ENCODE assay signal across 24 cellular contexts in the genomic region with DNA sequence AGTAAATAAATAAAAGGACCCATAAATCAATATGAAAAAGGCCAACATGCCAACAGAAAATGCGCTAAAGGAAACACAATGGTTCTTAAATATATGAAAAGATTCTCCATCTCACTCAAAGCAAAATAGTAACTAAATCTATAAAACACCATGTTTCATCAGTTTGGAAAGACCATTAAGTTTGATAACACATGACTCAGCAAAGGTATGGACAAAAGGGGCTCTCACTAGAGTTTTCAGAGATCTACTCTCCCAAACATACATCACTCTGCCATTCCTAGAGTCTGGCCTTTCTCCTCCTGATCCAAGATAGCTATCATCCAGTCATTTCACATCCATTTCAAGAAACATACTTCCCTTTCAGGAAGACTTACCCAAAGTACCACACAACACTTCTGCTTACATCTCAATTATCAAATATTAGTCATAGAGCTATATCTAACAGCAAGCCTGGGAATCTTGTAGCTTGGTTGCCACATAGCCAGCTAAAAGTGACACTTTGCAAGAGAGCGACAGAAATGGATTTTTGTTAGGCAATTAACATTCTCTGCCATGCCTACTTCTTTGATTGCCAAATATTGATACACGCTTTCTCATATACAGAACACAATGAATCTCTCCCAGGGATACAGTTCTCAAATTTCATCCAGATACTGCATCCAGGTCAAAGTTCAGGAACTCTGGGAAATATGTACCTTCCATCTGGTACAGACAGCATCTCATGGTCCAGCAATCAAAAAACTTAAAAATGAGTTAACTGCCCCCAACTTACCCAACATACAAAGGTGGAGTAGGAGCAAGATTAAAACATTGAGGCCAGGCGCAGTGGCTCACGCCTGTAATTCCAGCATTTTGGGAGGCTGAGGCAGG.
"Had no signal": no experiment of that assay in that cellular context is flagged by ENCODE, and none has a peak within 500 bp of the region (broad histone marks: within the 10 kb centered on the region; RNA-seq: fewer than 3 reads in every experiment).

No MANE protein-coding gene starts in this region.

- ATAC-seq: activated T-cell treated with anti-CD3 and anti-CD28 coated beads, Interleukin-2, amount 50 U/mL, for 4 hours; Panc1; Right ventricle myocardium inferior; T-cell had no signal

- FAIRE-seq: TTC549 had no signal

- H3K4me3 ChIP-seq: SK-N-MC had no signal

- H3K36me3 Mint-ChIP-seq: activated CD4-positive, alpha-beta memory T cell treated with anti-CD3 and anti-CD28 coated beads for 36 hours; activated naive CD8-positive, alpha-beta T cell; T-cell had no signal

- DNase-seq: activated B cell treated with CpG ODN at 0.5 μM for 24 hours; activated CD4-positive, alpha-beta memory T cell treated with anti-CD3 and anti-CD28 coated beads for 36 hours; activated CD4-positive, alpha-beta T cell treated with anti-CD3 and anti-CD28 coated beads for 1 hour; activated CD4-positive, alpha-beta T cell treated with anti-CD3 and anti-CD28 coated beads, Interleukin-2, amount 10 ng/mL, durations not matched to agents 7 days and 5 days; activated CD8-positive, alpha-beta memory T cell treated with anti-CD3 and anti-CD28 coated beads for 24 hours; activated gamma-delta T cell; activated naive CD4-positive, alpha-beta T cell treated with anti-CD3 and anti-CD28 coated beads for 36 hours; activated T-cell treated with anti-CD3 and anti-CD28 coated beads, Interleukin-2, amount 50 U/mL, for 4 hours; cerebellar nuclear complex; NCI-H1092 treated with DMSO at 0.1 percent for 48 hours; NCI-H1417 treated with DMSO at 0.1 percent for 48 hours; NCI-H1694 treated with DMSO at 0.1 percent for 48 hours; NCI-H2029 treated with DMSO at 0.1 percent for 48 hours; NCI-H524; OCI-M1; RPMI8226; T-cell; T-helper 2 cell; T1000 had no signal

- H3K27ac Mint-ChIP-seq: activated B cell treated with CpG ODN at 0.5 μM for 24 hours; activated CD4-positive, alpha-beta memory T cell treated with anti-CD3 and anti-CD28 coated beads for 36 hours; activated CD4-positive, alpha-beta T cell treated with anti-CD3 and anti-CD28 coated beads, Interleukin-2, amount 10 ng/mL, durations not matched to agents 7 days and 5 days; activated naive CD4-positive, alpha-beta T cell treated with anti-CD3 and anti-CD28 coated beads for 36 hours; activated naive CD8-positive, alpha-beta T cell; T-cell had no signal

- H3K4me1 Mint-ChIP-seq: activated B cell treated with CpG ODN at 0.5 μM for 24 hours; activated CD4-positive, alpha-beta T cell treated with anti-CD3 and anti-CD28 coated beads, Interleukin-2, amount 10 ng/mL, durations not matched to agents 7 days and 5 days; T-cell had no signal

- H3K27ac ChIP-seq: SK-N-MC had no signal

- H3K27me3 Mint-ChIP-seq: activated B cell treated with CpG ODN at 0.5 μM for 24 hours; activated CD4-positive, alpha-beta memory T cell treated with anti-CD3 and anti-CD28 coated beads for 36 hours had no signal

- H3K4me3 Mint-ChIP-seq: activated B cell treated with CpG ODN at 0.5 μM for 24 hours; activated CD4-positive, alpha-beta memory T cell treated with anti-CD3 and anti-CD28 coated beads for 36 hours; activated CD4-positive, alpha-beta T cell treated with anti-CD3 and anti-CD28 coated beads, Interleukin-2, amount 10 ng/mL, durations not matched to agents 7 days and 5 days; activated naive CD4-positive, alpha-beta T cell treated with anti-CD3 and anti-CD28 coated beads for 36 hours; activated naive CD8-positive, alpha-beta T cell; activated T-cell treated with anti-CD3 and anti-CD28 coated beads, Interleukin-2, amount 50 U/mL, for 4 hours; T-cell had no signal

- H3K9me3 Mint-ChIP-seq: activated B cell treated with CpG ODN at 0.5 μM for 24 hours; activated CD4-positive, alpha-beta memory T cell treated with anti-CD3 and anti-CD28 coated beads for 36 hours; activated CD4-positive, alpha-beta T cell treated with anti-CD3 and anti-CD28 coated beads, Interleukin-2, amount 10 ng/mL, durations not matched to agents 7 days and 5 days; activated T-cell treated with anti-CD3 and anti-CD28 coated beads, Interleukin-2, amount 50 U/mL, for 4 hours; T-cell had no signal
